Comparison of ENCODE assay signal across 31 cellular contexts in genomic region chr1:84840346-84840745, GRCh38. TPM values are rescaled to one million over a fixed set of nuclear protein-coding genes. Genes with fewer than 3 reads are reported as not detected.
"Had no signal": no experiment of that assay in that cellular context is flagged by ENCODE, and none has a peak within 500 bp of the region (broad histone marks: within the 10 kb centered on the region; RNA-seq: fewer than 3 reads in every experiment).

No MANE protein-coding gene starts in this region.

- H3K27ac ChIP-seq: left lung, lower lobe of right lung, pancreas, spleen, tibial nerve, uterus had no signal

- H3K27ac Mint-ChIP-seq: naive thymus-derived CD8-positive, alpha-beta T cell; nephron; stimulated activated memory B cell treated with anti-CD40 and anti-IgM and Interleukin-4, amounts not matched to agents 10 μg/mL and 1 μg/mL and 100 μg/mL, for 72 hours; stimulated activated naive CD8-positive, alpha-beta T cell treated with anti-CD3 and anti-CD28 coated beads, Interleukin-15, amount 100 ng/mL, for 72 hours; type B pancreatic cell had no signal

- H3K27me3 ChIP-seq: pancreas, tibial nerve, uterus had no signal

- H3K27me3 Mint-ChIP-seq: naive thymus-derived CD8-positive, alpha-beta T cell; stimulated activated memory B cell treated with anti-CD40 and anti-IgM and Interleukin-4, amounts not matched to agents 10 μg/mL and 1 μg/mL and 100 μg/mL, for 72 hours had no signal

- H3K4me1 Mint-ChIP-seq: neural crest cell; stimulated activated memory B cell treated with anti-CD40 and anti-IgM and Interleukin-4, amounts not matched to agents 10 μg/mL and 1 μg/mL and 100 μg/mL, for 72 hours had no signal

- ATAC-seq: left cardiac atrium; lower lobe of right lung; naive thymus-derived CD8-positive, alpha-beta T cell; pancreas; right cardiac atrium; sciatic nerve; stimulated activated memory B cell treated with anti-CD40 and anti-IgM and Interleukin-4, amounts not matched to agents 10 μg/mL and 1 μg/mL and 100 μg/mL, for 72 hours; stimulated activated naive CD8-positive, alpha-beta T cell treated with anti-CD3 and anti-CD28 coated beads, Interleukin-15, amount 100 ng/mL, for 72 hours had no signal

- H3K36me3 ChIP-seq: left lung, lower lobe of right lung, pancreas, prostate gland, spleen, tibial nerve, uterus had no signal

- H3K4me1 ChIP-seq: left lung, lower lobe of right lung, spleen, tibial nerve, uterus had no signal

- H3K9me3 ChIP-seq: left lung, lower lobe of right lung, pancreas, prostate gland, spleen, tibial nerve, uterus had no signal

- H3K4me3 ChIP-seq: left lung, lower lobe of right lung, pancreas, prostate gland, skin epidermis, spleen, tibial nerve, uterus had no signal

- H3K4me3 Mint-ChIP-seq: naive thymus-derived CD8-positive, alpha-beta T cell; nephron; neural crest cell; stimulated activated memory B cell treated with anti-CD40 and anti-IgM and Interleukin-4, amounts not matched to agents 10 μg/mL and 1 μg/mL and 100 μg/mL, for 72 hours; stimulated activated naive CD8-positive, alpha-beta T cell treated with anti-CD3 and anti-CD28 coated beads, Interleukin-15, amount 100 ng/mL, for 72 hours; type B pancreatic cell had no signal

- DNase-seq: kidney glomerular epithelial cell; left cardiac atrium; left lung; lower lobe of right lung; mammary epithelial cell; mesenchymal stem cell; naive thymus-derived CD8-positive, alpha-beta T cell; nucleus accumbens; pancreas; posterior cingulate gyrus; retina; right cardiac atrium; spleen; stimulated activated CD4-positive, alpha-beta T cell treated with anti-CD3 and anti-CD28 coated beads, Interleukin-1b, Interleukin-23, amount 100 ng/mL, for 48 hours; stimulated activated CD4-positive, alpha-beta T cell treated with anti-CD3 and anti-CD28 coated beads, Interleukin-2, amount 100 ng/mL, for 48 hours; stimulated activated CD4-positive, alpha-beta T cell treated with anti-CD3 and anti-CD28 coated beads, Interleukin-4, amount 100 ng/mL, for 4 hours; stimulated activated CD8-positive, alpha-beta memory T cell treated with anti-CD3 and anti-CD28 coated beads, Interleukin-4, amount 100 ng/mL, for 48 hours; stimulated activated naive CD4-positive, alpha-beta T cell treated with Interleukin-2 at 50 U/mL for 16 hours; stimulated activated naive CD8-positive, alpha-beta T cell treated with anti-CD3 and anti-CD28 coated beads, Interleukin-15, amount 100 ng/mL, for 72 hours; substantia nigra; uterus had no signal

- H3K36me3 Mint-ChIP-seq: naive thymus-derived CD8-positive, alpha-beta T cell; type B pancreatic cell had no signal

- H3K9me3 Mint-ChIP-seq: naive thymus-derived CD8-positive, alpha-beta T cell; nephron; neural crest cell; stimulated activated memory B cell treated with anti-CD40 and anti-IgM and Interleukin-4, amounts not matched to agents 10 μg/mL and 1 μg/mL and 100 μg/mL, for 72 hours; type B pancreatic cell had no signal

RNA-seq across cellular contexts. Expression of gene LPAR3, which starts 52.7 kb away (rescaled TPM):
- total RNA-seq: osteoblast had no signal
- polyA plus RNA-seq: liver had no signal
